Comparison of ENCODE assay signal across 13 cellular contexts in genomic region chr10:117442521-117442920, GRCh38.
DNase-seq lines count a peak whose midpoint lies in the region; ATAC-seq and TF ChIP-seq lines count a peak whose summit lies in the region.
"Had no signal": no experiment of that assay in that cellular context is flagged by ENCODE, and none has a peak within 500 bp of the region (broad histone marks: within the 10 kb centered on the region; RNA-seq: fewer than 3 reads in every experiment).

No MANE protein-coding gene starts in this region.

- intact Hi-C loops in spleen (cut with DNase I; ENCODE audit: low total_unique reads): no loop called here

- H3K4me3 Mint-ChIP-seq in chondrocyte (ENCODE audit: unreplicated experiment): no peak overlapping the region
- H3K4me3 Mint-ChIP-seq: activated T-cell treated with anti-CD3 and anti-CD28 coated beads, Interleukin-2, amount 50 U/mL, for 24 hours; central memory CD8-positive, alpha-beta T cell had no signal

- no peak for TF ChIP-seq CTCF in chondrocyte (IDR thresholded peaks at IDR 0.05)
- no peak for TF ChIP-seq CTCF in spleen (IDR thresholded peaks at IDR 0.05 in 8 of 11, conservative IDR thresholded peaks at IDR 0.05 in 3 of 11)

- no peak for TF ChIP-seq POLR2A in spleen (IDR thresholded peaks at IDR 0.05)

- peaks cover 5% of the 10 kb centered on the region for H3K9me3 Mint-ChIP-seq in chondrocyte (ENCODE audit: low read depth)

- peak overlapping the region; percentile 83 for H3K27ac Mint-ChIP-seq in chondrocyte (ENCODE audit: unreplicated experiment)
- H3K27ac Mint-ChIP-seq: activated B cell treated with CpG ODN at 0.5 μM for 24 hours; activated T-cell treated with anti-CD3 and anti-CD28 coated beads, Interleukin-2, amount 50 U/mL, for 24 hours had no signal

- no peak overlapping the region for H3K4me3 ChIP-seq in spleen

- H3K27me3 ChIP-seq in spleen (replicated peaks in 1 of 7): peaks cover 0 to 56% (median 0%) of the 10 kb centered on the region in 7 donors
- H3K27me3 ChIP-seq: ovary, transverse colon had no signal

- 74 to 87% (median 83%) methylated on average over 5 to 6 of the region's 6 CpGs for WGBS in spleen, 5 donors

- DNase-seq in chondrocyte (ENCODE audit: low spot score) (no peak), spleen (peak; percentile 56), NCI-H1694 treated with DMSO at 0.1 percent for 48 hours (lab: John Stamatoyannopoulos, UW) (no peak)

- H3K4me1 ChIP-seq in spleen: peaks cover 0 to 26% (median 13%) of the 10 kb centered on the region in 6 donors

- H3K4me1 Mint-ChIP-seq in chondrocyte (ENCODE audit: low read depth): peaks cover 26% of the 10 kb centered on the region
- H3K4me1 Mint-ChIP-seq: central memory CD8-positive, alpha-beta T cell had no signal

- ATAC-seq in GM19043 (IDR thresholded peaks at IDR 0.05; ENCODE audit: low read depth, unreplicated experiment): peak; percentile 7
- ATAC-seq in HG03135 (IDR thresholded peaks at IDR 0.05; ENCODE audit: unreplicated experiment): peak; percentile 10
- ATAC-seq in GM21381 (IDR thresholded peaks at IDR 0.05; ENCODE audit: unreplicated experiment): no peak
- no peak for ATAC-seq in GM18868 (IDR thresholded peaks at IDR 0.05; ENCODE audit: unreplicated experiment)
- ATAC-seq in HG02870 (IDR thresholded peaks at IDR 0.05; ENCODE audit: unreplicated experiment): no peak

- peaks cover 7% of the 10 kb centered on the region for H3K27me3 Mint-ChIP-seq in chondrocyte (ENCODE audit: low read depth)

- H3K36me3 ChIP-seq in spleen: no peaks in the 10 kb centered on the region
- H3K36me3 ChIP-seq: ovary, transverse colon had no signal

- peaks cover 0 to 24% (median 13%) of the 10 kb centered on the region in 8 donors for H3K9me3 ChIP-seq in spleen
- H3K9me3 ChIP-seq: ovary, transverse colon had no signal

- H3K36me3 Mint-ChIP-seq in chondrocyte (ENCODE audit: low read depth): no peaks in the 10 kb centered on the region

- peak overlapping the region in 3 of 8 donors; percentile 48 to 76 (median 58) for H3K27ac ChIP-seq in spleen
- H3K27ac ChIP-seq: ovary had no signal

Comparison
In these comparisons a context has a peak if more than half of its experiments do, and no peak if none do; other contexts are left out.
1. ATAC-seq: peak in GM19043 (single experiment) and HG03135 (single experiment); none in GM21381 (single experiment), GM18868 (single experiment) and HG02870 (single experiment).